Comparison of ENCODE assay signal across 16 cellular contexts in genomic region chr12:98483621-98484455, GRCh38. TPM values are rescaled to one million over a fixed set of nuclear protein-coding genes. Genes with fewer than 3 reads are reported as not detected.
A peak's percentile ranks its signal among the peaks of the same experiment; 100 is the strongest.
DNase-seq lines count a peak whose midpoint lies in the region; ATAC-seq and TF ChIP-seq lines count a peak whose summit lies in the region.
"Had no signal": no experiment of that assay in that cellular context is flagged by ENCODE, and none has a peak within 500 bp of the region (broad histone marks: within the 10 kb centered on the region; RNA-seq: fewer than 3 reads in every experiment).

No MANE protein-coding gene starts in this region.

- H3K9me3 ChIP-seq in body of pancreas, result no peaks in the 10 kb centered on the region

- ATAC-seq in body of pancreas (peak; percentile 98), HG03520 (IDR thresholded peaks at IDR 0.05; ENCODE audit: unreplicated experiment) (no peak)
- ATAC-seq: CD8-positive, alpha-beta T cell; HepG2 had no signal

- H3K4me1 ChIP-seq in body of pancreas, result peaks cover 15% of the 10 kb centered on the region
- H3K4me1 ChIP-seq: HAP-1 had no signal

- peak overlapping the region; percentile 78 to 92 (median 90) for H3K27ac ChIP-seq in body of pancreas
- H3K27ac ChIP-seq: 22Rv1, GM23248 had no signal

- WGBS in body of pancreas, 2 donors, result 34 to 40% methylated on average over 7 of the region's 7 CpGs

- H3K27me3 ChIP-seq in body of pancreas, result no peaks in the 10 kb centered on the region

- intact Hi-C loops in body of pancreas (cut with DNase I), result no loop called here

- DNase-seq in DMS 273 (lab: John Stamatoyannopoulos, UW; ENCODE audit: unreplicated experiment) (peak; percentile 29), DMS 273 treated with DMSO at 0.1 percent for 48 hours (lab: John Stamatoyannopoulos, UW) (no peak), NCI-H1436 treated with DMSO at 0.1 percent for 48 hours (lab: John Stamatoyannopoulos, UW) (peak; percentile 51), body of pancreas (peak; percentile 89 to 95 (median 92)), left kidney (ENCODE audit: low read depth, low spot score) (peak; percentile 62), GOT3 (lab: John Stamatoyannopoulos, UW) (no peak), mesenteric fat pad (ENCODE audit: low spot score) (no peak)
- DNase-seq: CD8-positive, alpha-beta T cell; COR-L47; DMS53; GM23248; HFFc6 had no signal

- peak in 2 of 3 donors; percentile 56 to 59 for TF ChIP-seq POLR2A in body of pancreas (IDR thresholded peaks at IDR 0.05)

- TF ChIP-seq CTCF in body of pancreas (IDR thresholded peaks at IDR 0.05), result no peak

- no peak overlapping the region for H3K4me3 ChIP-seq in body of pancreas
- H3K4me3 ChIP-seq: GM23248, HAP-1 had no signal

- no peaks in the 10 kb centered on the region for H3K36me3 ChIP-seq in body of pancreas (replicated peaks in 1 of 2; ENCODE audit: insufficient read depth in 1 of 2, low read depth in 2 of 2)
- H3K36me3 ChIP-seq: HAP-1 had no signal

RNA-seq across cellular contexts. Expression of gene TMPO, which starts 31.6 kb away (rescaled TPM):
- total RNA-seq in body of pancreas (10 to 100 TPM; 84.7 to 94.9 TPM), mesenteric fat pad (21.7 TPM)

Comparison
In these comparisons a context has a peak if more than half of its experiments do, and no peak if none do; other contexts are left out.
1. DNase-seq: peak in DMS 273 (single experiment), NCI-H1436 treated with DMSO at 0.1 percent for 48 hours (single experiment), body of pancreas (4 of 4) and left kidney (single experiment); none in DMS 273 treated with DMSO at 0.1 percent for 48 hours (single experiment), GOT3 (single experiment) and mesenteric fat pad (single experiment).